Comparison of ENCODE assay signal across 20 cellular contexts in the genomic region with DNA sequence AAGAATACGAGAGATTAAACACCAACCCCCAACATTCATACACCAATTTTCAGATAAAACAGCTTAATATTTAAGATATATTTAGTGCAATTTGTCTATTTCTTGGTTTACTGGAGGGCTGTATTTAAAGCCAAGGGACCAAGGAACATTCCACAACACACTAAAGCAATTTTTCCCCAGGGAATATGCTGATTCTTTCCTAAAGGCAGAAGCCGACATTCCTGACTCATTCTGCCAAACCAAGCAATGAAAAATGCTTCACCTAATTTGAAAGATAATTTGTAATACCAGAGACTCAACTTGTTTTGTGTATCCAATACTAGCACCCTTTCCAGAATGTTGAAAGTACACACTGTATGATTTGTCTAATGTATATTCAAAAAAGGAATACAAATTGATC.
"Had no signal": no experiment of that assay in that cellular context is flagged by ENCODE, and none has a peak within 500 bp of the region (broad histone marks: within the 10 kb centered on the region; RNA-seq: fewer than 3 reads in every experiment).

No MANE protein-coding gene starts in this region.

- H3K4me2 ChIP-seq: smooth muscle cell had no signal

- H3K4me3 ChIP-seq: colonic mucosa, heart right ventricle, pancreas, smooth muscle cell, thoracic aorta, upper lobe of right lung had no signal

- H3K4me3 Mint-ChIP-seq: activated CD4-positive, alpha-beta T cell treated with anti-CD3 and anti-CD28 coated beads, Interleukin-2, amount 10 ng/mL, durations not matched to agents 7 days and 5 days; activated CD8-positive, alpha-beta T cell treated with anti-CD3 and anti-CD28 coated beads, Interleukin-2, amount 10 ng/mL, durations not matched to agents 7 days and 5 days; brain; naive thymus-derived CD4-positive, alpha-beta T cell; stimulated activated effector memory CD8-positive, alpha-beta T cell treated with anti-CD3 and anti-CD28 coated beads, Interleukin-12 subunit alpha, Interleukin-12 subunit beta, amount 100 ng/mL, for 72 hours; T-helper 1 cell treated with Interleukin-12 subunit alpha and Interleukin-12 subunit beta and Interleukin-4 antibody, amounts not matched to agents 30 μg/mL and 1 μg/mL, for 36 hours had no signal

- H3K36me3 Mint-ChIP-seq: brain; naive thymus-derived CD4-positive, alpha-beta T cell; stimulated activated effector memory CD8-positive, alpha-beta T cell treated with anti-CD3 and anti-CD28 coated beads, Interleukin-12 subunit alpha, Interleukin-12 subunit beta, amount 100 ng/mL, for 72 hours had no signal

- H3K9me3 Mint-ChIP-seq: activated CD4-positive, alpha-beta T cell treated with anti-CD3 and anti-CD28 coated beads, Interleukin-2, amount 10 ng/mL, durations not matched to agents 7 days and 5 days; brain had no signal

- H3K4me1 Mint-ChIP-seq: activated CD4-positive, alpha-beta T cell treated with anti-CD3 and anti-CD28 coated beads, Interleukin-2, amount 10 ng/mL, durations not matched to agents 7 days and 5 days; brain; naive thymus-derived CD4-positive, alpha-beta T cell; stimulated activated effector memory CD8-positive, alpha-beta T cell treated with anti-CD3 and anti-CD28 coated beads, Interleukin-12 subunit alpha, Interleukin-12 subunit beta, amount 100 ng/mL, for 72 hours had no signal

- H3K27ac Mint-ChIP-seq: activated CD4-positive, alpha-beta T cell treated with anti-CD3 and anti-CD28 coated beads, Interleukin-2, amount 10 ng/mL, durations not matched to agents 7 days and 5 days; activated CD8-positive, alpha-beta T cell treated with anti-CD3 and anti-CD28 coated beads, Interleukin-2, amount 10 ng/mL, durations not matched to agents 7 days and 5 days; brain; naive thymus-derived CD4-positive, alpha-beta T cell; stimulated activated effector memory CD8-positive, alpha-beta T cell treated with anti-CD3 and anti-CD28 coated beads, Interleukin-12 subunit alpha, Interleukin-12 subunit beta, amount 100 ng/mL, for 72 hours; T-helper 1 cell treated with Interleukin-12 subunit alpha and Interleukin-12 subunit beta and Interleukin-4 antibody, amounts not matched to agents 30 μg/mL and 1 μg/mL, for 36 hours had no signal

- H3K4me1 ChIP-seq: colonic mucosa, heart right ventricle, pancreas, upper lobe of right lung had no signal

- H3K27me3 Mint-ChIP-seq: activated CD4-positive, alpha-beta T cell treated with anti-CD3 and anti-CD28 coated beads, Interleukin-2, amount 10 ng/mL, durations not matched to agents 7 days and 5 days; brain; naive thymus-derived CD4-positive, alpha-beta T cell had no signal

- H3K27me3 ChIP-seq: colonic mucosa, heart right ventricle, pancreas, upper lobe of right lung had no signal

- DNase-seq: activated CD4-positive, alpha-beta T cell treated with anti-CD3 and anti-CD28 coated beads, Interleukin-2, amount 10 ng/mL, durations not matched to agents 7 days and 5 days; activated CD8-positive, alpha-beta memory T cell treated with anti-CD3 and anti-CD28 coated beads, Interleukin-2, amount 50 U/mL, for 48 hours; activated CD8-positive, alpha-beta T cell treated with anti-CD3 and anti-CD28 coated beads, Interleukin-2, amount 10 ng/mL, durations not matched to agents 7 days and 5 days; activated effector memory CD4-positive, alpha-beta T cell treated with Interleukin-2 at 50 U/mL for 16 hours; activated naive CD4-positive, alpha-beta T cell treated with anti-CD3 and anti-CD28 coated beads, Interleukin-2, amount 50 U/mL, for 16 hours; activated T-cell treated with anti-CD3 and anti-CD28 coated beads, Interleukin-2, amount 50 U/mL, for 48 hours; central memory CD4-positive, alpha-beta T cell; colonic mucosa; heart right ventricle; left ventricle myocardium superior; naive thymus-derived CD4-positive, alpha-beta T cell; pancreas; stimulated activated CD4-positive, alpha-beta T cell treated with anti-CD3 and anti-CD28 coated beads, Interleukin-4, amount 100 ng/mL, for 24 hours; upper lobe of right lung had no signal

- ATAC-seq: activated CD4-positive, CD25-positive, alpha-beta regulatory T cell treated with anti-CD3 and anti-CD28 coated beads, Interleukin-2, amount 50 U/mL, for 24 hours; activated CD8-positive, alpha-beta T cell treated with anti-CD3 and anti-CD28 coated beads, Interleukin-2, amount 10 ng/mL, durations not matched to agents 7 days and 5 days; heart right ventricle; left ventricle myocardium superior; naive thymus-derived CD4-positive, alpha-beta T cell; pancreas; stimulated activated effector memory CD8-positive, alpha-beta T cell treated with anti-CD3 and anti-CD28 coated beads, Interleukin-12 subunit alpha, Interleukin-12 subunit beta, amount 100 ng/mL, for 72 hours; upper lobe of right lung had no signal

- H3K9me3 ChIP-seq: colonic mucosa, pancreas, thoracic aorta, upper lobe of right lung had no signal

- H3K36me3 ChIP-seq: colonic mucosa, heart right ventricle, pancreas, thoracic aorta, upper lobe of right lung had no signal

- H3K27ac ChIP-seq: colonic mucosa, heart right ventricle, pancreas, thoracic aorta, upper lobe of right lung had no signal
